16 cellular contexts compared by ENCODE assay signal in genomic region chr3:31274406-31275024, GRCh38.
DNase-seq lines count a peak whose midpoint lies in the region; ATAC-seq and TF ChIP-seq lines count a peak whose summit lies in the region.
"Had no signal": no experiment of that assay in that cellular context is flagged by ENCODE, and none has a peak within 500 bp of the region (broad histone marks: within the 10 kb centered on the region; RNA-seq: fewer than 3 reads in every experiment).

No MANE protein-coding gene starts in this region.

- no peak overlapping the region for H3K4me2 ChIP-seq in OCI-LY7 (ENCODE audit: low read length)

- H4K20me1 ChIP-seq in OCI-LY7 (ENCODE audit: insufficient read depth, low read length): no peaks in the 10 kb centered on the region

- H3K9me2 ChIP-seq in OCI-LY7 (ENCODE audit: insufficient read depth, low read length): no peaks in the 10 kb centered on the region

- H3K9me3 ChIP-seq in vagina (no peaks in the 10 kb centered on the region), OCI-LY7 (ENCODE audit: low read length) (no peaks in the 10 kb centered on the region)
- H3K9me3 ChIP-seq: sigmoid colon had no signal

- ATAC-seq in Right ventricle myocardium superior (ENCODE audit: poor library complexity): peak; percentile 38
- ATAC-seq in Right ventricle myocardium inferior: no peak
- peak; percentile 75 for ATAC-seq in omental fat pad (ENCODE audit: low FRiP score)
- ATAC-seq in HG03520 (IDR thresholded peaks at IDR 0.05; ENCODE audit: unreplicated experiment): no peak
- ATAC-seq: activated naive CD8-positive, alpha-beta T cell treated with anti-CD3 and anti-CD28 coated beads, Interleukin-2, amount 50 U/mL, for 24 hours; stimulated activated memory B cell treated with anti-CD40 and anti-IgM and Interleukin-4, amounts not matched to agents 10 μg/mL and 1 μg/mL and 100 μg/mL, for 72 hours had no signal

- TF ChIP-seq CTCF in omental fat pad (IDR thresholded peaks at IDR 0.05) (no peak), vagina (IDR thresholded peaks at IDR 0.05) (no peak), OCI-LY7 (conservative IDR thresholded peaks at IDR 0.05; ENCODE audit: low read length) (no peak)

- H3K79me2 ChIP-seq in OCI-LY7 (ENCODE audit: insufficient read depth, low read depth, low read length): no peaks in the 10 kb centered on the region

- H3K4me3 ChIP-seq in vagina (no peak overlapping the region), OCI-LY7 (ENCODE audit: low read depth, low read length, poor library complexity, severe bottlenecking) (no peak overlapping the region)
- H3K4me3 ChIP-seq: sigmoid colon, SK-N-MC had no signal

- no peaks in the 10 kb centered on the region for H3K36me3 ChIP-seq in vagina
- H3K36me3 ChIP-seq in OCI-LY7 (ENCODE audit: insufficient read depth, low read length): no peaks in the 10 kb centered on the region
- H3K36me3 ChIP-seq: sigmoid colon had no signal

- POLR2A ChIA-PET in OCI-LY7 (lab: Charles Lee): interaction anchor here (0.5 kb wide), 1 partner anchor 11 kb away, joined by 3 read pairs; no protein-coding TSS in a partner anchor

- H3K27ac ChIP-seq in epithelial cell of prostate (peak overlapping the region; percentile 58), vagina (peak overlapping the region; percentile 25), OCI-LY7 (ENCODE audit: low read depth, low read length, poor library complexity, severe bottlenecking) (no peak overlapping the region)
- H3K27ac ChIP-seq: SK-N-MC had no signal

- no TSS peak for BruUV-seq in OCI-LY7 (replicated peaks; lab: Mats Ljungman, UMichigan)

- DNase-seq in Right ventricle myocardium superior (no peak), Right ventricle myocardium inferior (ENCODE audit: missing footprints) (no peak), epithelial cell of prostate (ENCODE audit: low read depth, low spot score) (no peak), omental fat pad (ENCODE audit: low spot score) (no peak), vagina (ENCODE audit: extremely low spot score in 2 of 2) (no peak), OCI-LY7 (ENCODE audit: low spot score) (no peak)
- no peak for DNase-seq in stimulated activated CD8-positive, alpha-beta memory T cell treated with anti-CD3 and anti-CD28 coated beads, Interleukin-4, amount 100 ng/mL, for 48 hours
- DNase-seq: activated CD4-positive, alpha-beta T cell treated with anti-CD3 and anti-CD28 coated beads, Interleukin-2, amount 50 U/mL, for 4 hours; activated naive CD8-positive, alpha-beta T cell treated with anti-CD3 and anti-CD28 coated beads, Interleukin-2, amount 50 U/mL, for 24 hours; CD4-positive, alpha-beta memory T cell; NCI-H1092 treated with DMSO at 0.1 percent for 48 hours; nephron progenitor cell; sigmoid colon had no signal

- CTCF ChIA-PET in OCI-LY7 (lab: Charles Lee; ENCODE audit: unreplicated experiment): no interaction called here

- intact Hi-C loops in Right ventricle myocardium superior (cut with DNase I) (no loop called here), Right ventricle myocardium inferior (cut with DNase I) (no loop called here), vagina (cut with DNase I) (no loop called here), OCI-LY7 (cut with micrococcal nuclease; ENCODE audit: unreplicated experiment) (no loop called here)

- H3K4me1 ChIP-seq in vagina: peaks cover 21% of the 10 kb centered on the region
- no peaks in the 10 kb centered on the region for H3K4me1 ChIP-seq in OCI-LY7 (ENCODE audit: insufficient read depth, low read length, poor library complexity, severe bottlenecking)

- H2AFZ ChIP-seq in OCI-LY7 (ENCODE audit: low read length): no peak overlapping the region

- no peak for TF ChIP-seq POLR2A in vagina (IDR thresholded peaks at IDR 0.05)

- no peaks in the 10 kb centered on the region for H3K27me3 ChIP-seq in vagina
- H3K27me3 ChIP-seq: sigmoid colon had no signal

Comparison
In these comparisons a context has a peak if more than half of its experiments do, and no peak if none do; other contexts are left out.
1. ATAC-seq: peak in Right ventricle myocardium superior (single experiment) and omental fat pad (single experiment); none in Right ventricle myocardium inferior (single experiment) and HG03520 (single experiment).